Comparison of ENCODE assay signal across 8 cellular contexts in the genomic region with DNA sequence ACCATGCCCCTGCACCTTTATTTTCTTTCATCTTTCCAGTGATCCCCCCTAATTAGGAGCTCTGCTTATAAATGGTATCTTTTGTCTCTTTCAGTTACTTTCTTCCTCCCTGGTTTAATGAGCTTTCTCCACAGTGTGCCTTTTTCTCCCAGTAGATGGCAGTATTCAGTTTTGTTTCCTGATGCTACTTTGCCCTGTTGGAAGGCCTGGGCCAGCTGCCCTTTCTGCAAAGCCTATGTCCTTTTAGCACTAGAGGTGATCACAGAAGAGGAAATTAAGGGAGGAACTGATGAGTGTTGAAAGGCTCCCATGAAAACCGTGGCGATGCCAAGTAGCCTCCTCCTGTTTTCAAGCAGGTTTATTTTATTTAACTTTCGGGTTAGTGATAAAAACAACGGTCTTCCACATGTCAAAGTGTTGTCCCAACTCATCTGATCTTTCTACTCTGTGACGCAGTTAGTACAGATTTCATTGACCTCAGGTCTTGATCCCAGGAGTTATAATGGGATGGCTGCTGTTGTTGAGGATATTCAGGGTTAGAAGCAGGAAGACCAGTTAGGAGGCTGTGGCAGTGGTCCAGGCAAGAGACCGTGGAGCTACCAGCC.
DNase-seq lines count a peak whose midpoint lies in the region; ATAC-seq and TF ChIP-seq lines count a peak whose summit lies in the region.

No MANE protein-coding gene starts in this region.

- peaks cover 2% of the 10 kb centered on the region for H3K27me3 Mint-ChIP-seq in neural progenitor cell (ENCODE audit: insufficient read depth, low read depth)

- H3K9me3 ChIP-seq in RWPE2 (ENCODE audit: severe bottlenecking) = no peaks in the 10 kb centered on the region
- H3K9me3 ChIP-seq in neural progenitor cell (ENCODE audit: low read depth) = no peaks in the 10 kb centered on the region

- H3K9ac ChIP-seq in neural progenitor cell = no peak overlapping the region

- no peaks in the 10 kb centered on the region for H3K79me2 ChIP-seq in neural progenitor cell (ENCODE audit: low read depth)

- no peak overlapping the region for H3K4me2 ChIP-seq in neural progenitor cell

- no peak overlapping the region for H3K27ac Mint-ChIP-seq in neural progenitor cell

- H2AFZ ChIP-seq in neural progenitor cell (replicated peaks) = peak overlapping the region; percentile 18

- peaks cover 8% of the 10 kb centered on the region for H3K4me1 ChIP-seq in RWPE2 (ENCODE audit: insufficient read depth, poor library complexity, severe bottlenecking)
- no peaks in the 10 kb centered on the region for H3K4me1 ChIP-seq in neural progenitor cell

- H3K36me3 ChIP-seq in RWPE2 (ENCODE audit: low read depth) (no peaks in the 10 kb centered on the region), neural progenitor cell (no peaks in the 10 kb centered on the region)

- H3K4me1 Mint-ChIP-seq in neural progenitor cell = peaks cover 13% of the 10 kb centered on the region

- H3K27me3 ChIP-seq in RWPE2 (ENCODE audit: insufficient read depth, poor library complexity, severe bottlenecking) (no peaks in the 10 kb centered on the region), neural progenitor cell (no peaks in the 10 kb centered on the region)

- ATAC-seq in GM21825 (IDR thresholded peaks at IDR 0.05; ENCODE audit: unreplicated experiment) = peak; percentile 88
- peak; percentile 82 for ATAC-seq in RWPE2 (ENCODE audit: low read depth)

- no peak overlapping the region for H3K4me3 Mint-ChIP-seq in neural progenitor cell

- no peaks in the 10 kb centered on the region for H3K36me3 Mint-ChIP-seq in neural progenitor cell

- H3F3A ChIP-seq in neural progenitor cell (ENCODE audit: low read depth) = no peaks in the 10 kb centered on the region

- H3K9me3 Mint-ChIP-seq in neural progenitor cell = no peaks in the 10 kb centered on the region

- no peaks in the 10 kb centered on the region for H4K20me1 ChIP-seq in neural progenitor cell (ENCODE audit: low read depth)

- TF ChIP-seq CTCF in LNCAP (IDR thresholded peaks at IDR 0.05) (peak; percentile 83), RWPE2 (IDR thresholded peaks at IDR 0.05; ENCODE audit: poor library complexity, severe bottlenecking) (peak; percentile 89), fibroblast of pulmonary artery (IDR thresholded peaks at IDR 0.05; ENCODE audit: low read length, missing control alignments) (peak; percentile 76), neural progenitor cell (IDR thresholded peaks at IDR 0.05) (peak; percentile 86)

- DNase-seq in ELR (ENCODE audit: low read depth) (peak; percentile 16), RWPE2 (ENCODE audit: low spot score) (no peak), fibroblast of pulmonary artery (ENCODE audit: low read depth) (peak; percentile 73), neural progenitor cell (ENCODE audit: low spot score) (peak; percentile 75), NCI-H226 (no peak), GF-D8 (lab: John Stamatoyannopoulos, UW) (no peak)

- H3K4me3 ChIP-seq in RWPE2 (ENCODE audit: severe bottlenecking) = no peak overlapping the region
- H3K4me3 ChIP-seq in fibroblast of pulmonary artery (replicated peaks; ENCODE audit: low read depth, low read length) = no peak overlapping the region
- H3K4me3 ChIP-seq in neural progenitor cell = no peak overlapping the region

- H3K27ac ChIP-seq in RWPE2 (ENCODE audit: poor library complexity, severe bottlenecking) (no peak overlapping the region), neural progenitor cell (no peak overlapping the region)

Comparison
In these comparisons a context has a peak if more than half of its experiments do, and no peak if none do; other contexts are left out.
1. DNase-seq: peak in ELR (single experiment), fibroblast of pulmonary artery (single experiment) and neural progenitor cell (single experiment); none in RWPE2 (single experiment), NCI-H226 (single experiment) and GF-D8 (single experiment).
2. Peak in every context shown above with its lines, with median percentiles within 50 percentile points of each other: CTCF ChIP-seq.